ENCODE assay signal across 25 cellular contexts in the genomic region with DNA sequence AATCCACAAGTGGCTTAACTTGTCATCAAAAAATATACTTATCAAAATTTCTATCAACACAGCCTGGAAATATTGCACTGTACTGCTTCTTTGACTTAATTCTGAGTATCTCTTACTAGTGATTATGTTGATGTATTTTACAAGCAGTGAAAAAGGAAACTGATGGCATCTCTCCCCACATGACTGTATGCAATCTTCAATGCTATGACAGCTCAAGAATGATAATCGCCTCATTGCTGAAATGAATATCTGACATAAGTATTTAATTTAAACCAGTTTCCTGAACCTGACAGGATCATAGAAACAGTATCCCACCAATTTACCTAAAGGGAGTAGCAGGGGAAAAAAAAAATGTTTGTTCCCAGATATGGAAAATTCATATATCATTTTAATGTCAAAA.
"Had no signal": no experiment of that assay in that cellular context is flagged by ENCODE, and none has a peak within 500 bp of the region (broad histone marks: within the 10 kb centered on the region; RNA-seq: fewer than 3 reads in every experiment).

No MANE protein-coding gene starts in this region.

- DNase-seq: activated B cell treated with CpG ODN at 0.5 μM for 24 hours; activated CD4-positive, alpha-beta T cell treated with anti-CD3 and anti-CD28 coated beads for 48 hours; activated CD4-positive, alpha-beta T cell treated with anti-CD3 and anti-CD28 coated beads, Interleukin-2, amount 50 U/mL, for 1 hour; activated CD4-positive, alpha-beta T cell treated with anti-CD3 and anti-CD28 coated beads, Interleukin-2, amount 50 U/mL, for 48 hours; activated CD8-positive, alpha-beta memory T cell treated with anti-CD3 and anti-CD28 coated beads for 24 hours; activated CD8-positive, alpha-beta T cell treated with anti-CD3 and anti-CD28 coated beads for 36 hours; activated effector memory CD4-positive, alpha-beta T cell treated with Interleukin-2 at 50 U/mL for 16 hours; activated gamma-delta T cell treated with Interleukin-2 at 50 U/mL for 16 hours; activated naive CD4-positive, alpha-beta T cell treated with anti-CD3 and anti-CD28 coated beads, Interleukin-2, amount 50 U/mL, for 16 hours; activated naive CD4-positive, alpha-beta T cell treated with Interleukin-2 at 50 U/mL for 16 hours; activated T-cell treated with anti-CD3 and anti-CD28 coated beads, Interleukin-2, amount 50 U/mL, for 4 hours; amniotic stem cell; anterior cingulate cortex; brain microvascular endothelial cell; dorsolateral prefrontal cortex; effector memory CD4-positive, alpha-beta T cell; endodermal cell; foreskin fibroblast; head of caudate nucleus; T1000; WERI-Rb-1 had no signal

- H3K36me3 ChIP-seq: brain microvascular endothelial cell, WERI-Rb-1 had no signal

- H3K27ac ChIP-seq: brain microvascular endothelial cell, coronary artery, dorsolateral prefrontal cortex, WERI-Rb-1 had no signal

- H3K27me3 ChIP-seq: brain microvascular endothelial cell, dorsolateral prefrontal cortex had no signal

- H3K4me3 ChIP-seq: coronary artery, dorsolateral prefrontal cortex had no signal

- ATAC-seq: activated CD4-positive, CD25-positive, alpha-beta regulatory T cell treated with anti-CD3 and anti-CD28 coated beads, Interleukin-2, amount 50 U/mL, for 24 hours; activated CD8-positive, alpha-beta T cell treated with anti-CD3 and anti-CD28 coated beads for 36 hours; activated T-cell treated with anti-CD3 and anti-CD28 coated beads, Interleukin-2, amount 50 U/mL, for 4 hours; activated T-helper 17 cell treated with anti-CD3 and anti-CD28 coated beads, Interleukin-2, amount 50 U/mL, for 72 hours; esophagus mucosa had no signal
